Comparison of ENCODE assay signal across 8 cellular contexts in the genomic region with DNA sequence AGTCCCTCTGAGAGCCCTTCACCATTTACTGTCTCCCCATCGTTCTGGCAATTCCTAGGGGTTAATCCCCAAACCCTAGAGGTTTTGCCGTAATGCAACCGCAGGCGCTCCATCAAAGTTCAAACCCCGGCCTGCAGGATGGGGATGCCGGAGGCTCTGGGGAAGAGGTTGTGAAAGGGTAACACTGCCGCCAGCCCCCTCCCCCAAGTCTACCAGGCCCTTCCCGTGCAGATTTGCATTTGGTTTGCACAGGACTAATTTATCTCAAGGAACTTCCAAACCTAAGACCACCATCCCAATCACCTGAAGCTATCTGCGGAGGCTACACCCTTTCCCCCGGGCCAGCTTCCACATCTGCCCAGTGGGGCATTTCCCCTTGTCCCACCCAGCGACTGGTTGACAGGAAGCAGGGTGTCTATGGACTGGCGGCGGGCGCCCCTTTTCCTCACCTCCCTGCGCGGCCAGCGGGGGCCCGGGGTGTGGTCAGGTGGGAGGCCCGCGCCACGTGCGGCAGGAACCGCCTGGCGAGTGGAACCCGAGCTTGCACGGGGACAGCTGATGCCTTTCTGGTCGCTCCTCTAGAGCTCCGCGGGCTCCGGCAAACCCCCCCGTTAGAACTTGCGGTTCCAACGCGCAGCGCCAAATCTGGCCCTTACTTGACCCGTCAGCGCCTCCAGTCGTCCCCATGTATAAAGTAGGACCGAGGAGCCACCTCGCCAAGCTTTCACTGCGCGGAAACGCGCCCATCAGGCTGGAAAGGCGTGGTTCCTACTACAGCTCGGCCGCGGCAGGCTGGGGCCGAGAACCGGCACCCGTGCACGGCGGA. TPM values are rescaled to one million over a fixed set of nuclear protein-coding genes. Genes with fewer than 3 reads are reported as not detected.
DNase-seq lines count a peak whose midpoint lies in the region; ATAC-seq and TF ChIP-seq lines count a peak whose summit lies in the region.

No MANE protein-coding gene starts in this region.

- no TSS peak for BruUV-seq in Panc1 (replicated peaks; lab: Mats Ljungman, UMichigan)

- peak; percentile 44 for DNase-seq in GM03348 (ENCODE audit: low spot score)
- DNase-seq in Panc1 (ENCODE audit: low read depth, low spot score): no peak
- DNase-seq in fibroblast of mammary gland (ENCODE audit: low read depth): peak; percentile 44
- no peak for DNase-seq in retinal pigment epithelial cell (ENCODE audit: low read depth)
- DNase-seq in putamen (ENCODE audit: low spot score): no peak

- H3K4me3 ChIP-seq in Panc1 (ENCODE audit: low read depth in 2 of 2, low read length in 2 of 2): peak overlapping the region; percentile 22 to 47
- H3K4me3 ChIP-seq in fibroblast of mammary gland (ENCODE audit: control insufficient read depth, low read depth, low read length): peak overlapping the region; percentile 24
- peak overlapping the region; percentile 22 for H3K4me3 ChIP-seq in retinal pigment epithelial cell (ENCODE audit: low read length)

- POLR2A ChIA-PET in Panc1 (lab: Charles Lee): no interaction called here

- in situ Hi-C loops in Panc1 (cut with HindIII; ENCODE audit: low pct_unique_long_range_greater_than_20kb, low sequenced_read_pairs): no loop called here

- H3K4me1 ChIP-seq in Panc1 (ENCODE audit: control insufficient read depth, insufficient read depth, low read length): peaks cover 21% of the 10 kb centered on the region

- H3K9me3 ChIP-seq in Panc1 (ENCODE audit: control insufficient read depth, insufficient read depth, low read depth, low read length): no peaks in the 10 kb centered on the region

- ATAC-seq in Panc1 (peak; percentile 88), HG03442 (IDR thresholded peaks at IDR 0.05; ENCODE audit: unreplicated experiment) (no peak), GM21576 (IDR thresholded peaks at IDR 0.05; ENCODE audit: unreplicated experiment) (no peak), GM18502 (IDR thresholded peaks at IDR 0.05; ENCODE audit: poor library complexity, unreplicated experiment) (no peak)

- CTCF ChIA-PET in Panc1 (lab: Charles Lee): interaction anchor here (0.5 to 1.1 kb wide), 4 partner anchors 20 to 80 kb away, joined by 3 to 11 read pairs (median 4); no protein-coding TSS in a partner anchor

- no peaks in the 10 kb centered on the region for H3K36me3 ChIP-seq in Panc1 (ENCODE audit: control insufficient read depth, insufficient read depth, low read length)

- TF ChIP-seq CTCF in Panc1 (IDR thresholded peaks at IDR 0.05) (no peak; the same call in 1 of the 2 replicates), fibroblast of mammary gland (conservative IDR thresholded peaks at IDR 0.05; ENCODE audit: control insufficient read depth, insufficient read depth, low read depth, low read length) (no peak), retinal pigment epithelial cell (conservative IDR thresholded peaks at IDR 0.05; ENCODE audit: low read depth, low read length) (peak; percentile 13)

- no peaks in the 10 kb centered on the region for H3K27me3 ChIP-seq in Panc1 (ENCODE audit: control insufficient read depth, insufficient read depth, low read length)

- intact Hi-C loops in Panc1 (cut with micrococcal nuclease; ENCODE audit: unreplicated experiment): no loop called here

- H3K27ac ChIP-seq in Panc1 (ENCODE audit: low read length): peak overlapping the region; percentile 60; the same call in 1 of the 2 replicates

RNA-seq across cellular contexts. Expression of a gene that starts 9.4 kb away (rescaled TPM):
- 144 TPM for total RNA-seq in Panc1 (2021; ENCODE audit: unreplicated experiment)
- polyA plus RNA-seq in Panc1 (2012; ENCODE audit: insufficient read length): 276 TPM

RNA-seq across cellular contexts. Expression of a gene that starts 39.1 kb away (rescaled TPM):
- 107 TPM for total RNA-seq in Panc1 (2021; ENCODE audit: unreplicated experiment)
- 111 TPM for polyA plus RNA-seq in Panc1 (2012; ENCODE audit: insufficient read length)

RNA-seq across cellular contexts. Expression of a gene that starts 43.9 kb away (rescaled TPM):
- 65.5 TPM for total RNA-seq in Panc1 (2021; ENCODE audit: unreplicated experiment)
- polyA plus RNA-seq in Panc1 (2012; ENCODE audit: insufficient read length): 101 TPM

Comparison
In these comparisons a context has a peak if more than half of its experiments do, and no peak if none do; other contexts are left out.
1. DNase-seq: peak in GM03348 (single experiment) and fibroblast of mammary gland (single experiment); none in Panc1 (single experiment), retinal pigment epithelial cell (single experiment) and putamen (single experiment).
2. Peak in every context shown above with its lines, with median percentiles within 50 percentile points of each other: H3K4me3 ChIP-seq.